Comparison of ENCODE assay signal across 8 cellular contexts in genomic region chr17:7858487-7858832, GRCh38. TPM values are rescaled to one million over a fixed set of nuclear protein-coding genes. Genes with fewer than 3 reads are reported as not detected.
DNase-seq lines count a peak whose midpoint lies in the region; ATAC-seq and TF ChIP-seq lines count a peak whose summit lies in the region.

No MANE protein-coding gene starts in this region.

- H3K4me1 ChIP-seq in left ventricle myocardium inferior (peaks cover 48% of the 10 kb centered on the region), sigmoid colon (peaks cover 0 to 42% (median 39%) of the 10 kb centered on the region in 4 donors)

- 35 to 51% methylated on average over 20 of the region's 20 CpGs for WGBS in sigmoid colon, 2 donors

- H3K9me3 ChIP-seq in left ventricle myocardium inferior (replicated peaks) (no peaks in the 10 kb centered on the region), sigmoid colon (no peaks in the 10 kb centered on the region)

- H3K27ac ChIP-seq in left ventricle myocardium inferior (replicated peaks), result peak overlapping the region; percentile 99
- H3K27ac ChIP-seq in sigmoid colon, result peak overlapping the region; percentile 90 to 94 (median 93)

- H3K36me3 ChIP-seq in left ventricle myocardium inferior (peaks cover 37% of the 10 kb centered on the region), sigmoid colon (peaks cover under 1 to 28% (median 5%) of the 10 kb centered on the region in 4 donors)

- H3K27me3 ChIP-seq in left ventricle myocardium inferior (ENCODE audit: low read depth), result no peaks in the 10 kb centered on the region
- H3K27me3 ChIP-seq in sigmoid colon, result no peaks in the 10 kb centered on the region

- intact Hi-C loops in left ventricle myocardium inferior (cut with micrococcal nuclease), result no loop called here
- intact Hi-C loops in sigmoid colon (cut with DNase I), result loop anchor here (5.0 to 10.0 kb wide), 2 partner anchors 74 to 274 kb away; partner anchors contain the start of genes CNTROB, MPDU1 and TRAPPC1

- ATAC-seq in HG03378 (IDR thresholded peaks at IDR 0.05; ENCODE audit: unreplicated experiment) (no peak), GM21526 (IDR thresholded peaks at IDR 0.05; ENCODE audit: low FRiP score, unreplicated experiment) (no peak)

- TF ChIP-seq POLR2A in sigmoid colon (IDR thresholded peaks at IDR 0.05), result no peak

- TF ChIP-seq EP300 in sigmoid colon (IDR thresholded peaks at IDR 0.05), result no peak

- TF ChIP-seq CTCF in left ventricle myocardium inferior (IDR thresholded peaks at IDR 0.05; ENCODE audit: borderline replicate concordance) (peak; percentile 52), sigmoid colon (IDR thresholded peaks at IDR 0.05) (peak; percentile 19 to 61 (median 40))

- DNase-seq in EL (peak; percentile 65), LoVo (ENCODE audit: low spot score) (peak; percentile 65), left ventricle myocardium inferior (peak; percentile 44), sigmoid colon (peak; percentile 81), SKM-1 (lab: John Stamatoyannopoulos, UW; ENCODE audit: unreplicated experiment) (no peak)
- DNase-seq in activated CD8-positive, alpha-beta memory T cell treated with anti-CD3 and anti-CD28 coated beads, Interleukin-2, amount 50 U/mL, for 48 hours, result peak; percentile 69

- peak overlapping the region; percentile 86 for H3K4me3 ChIP-seq in left ventricle myocardium inferior
- peak overlapping the region; percentile 46 to 76 (median 63) for H3K4me3 ChIP-seq in sigmoid colon

RNA-seq across cellular contexts. Expression of gene CYB5D1, which starts 0.7 kb away (rescaled TPM):
- total RNA-seq in left ventricle myocardium inferior (17.8 TPM), sigmoid colon (10 to 100 TPM in 2 of 4 donors, 1 to 10 TPM in 2; 7.1 to 14.4 (median 10.7) TPM)
- 1 to 10 TPM; 4.2 to 8.6 (median 4.6) TPM for polyA plus RNA-seq in sigmoid colon

RNA-seq across cellular contexts. Expression of gene NAA38, which starts 1.1 kb away (rescaled TPM):
- total RNA-seq in left ventricle myocardium inferior, result 89.8 TPM
- 100 to 1,000 TPM in 3 of 4 donors, 10 to 100 TPM in 1; 92.4 to 206 (median 106) TPM for total RNA-seq in sigmoid colon
- 100 to 1,000 TPM in 2 of 3 donors, 10 to 100 TPM in 1; 99.4 to 148 (median 138) TPM for polyA plus RNA-seq in sigmoid colon

RNA-seq across cellular contexts. Expression of gene TMEM88, which starts 3.6 kb away (rescaled TPM):
- 26.4 TPM for total RNA-seq in left ventricle myocardium inferior
- total RNA-seq in sigmoid colon, result 10 to 100 TPM in 3 of 4 donors, 1 to 10 TPM in 1; 6.8 to 19.9 (median 10.5) TPM
- polyA plus RNA-seq in sigmoid colon, result 10 to 100 TPM in 1 of 3 donors, 1 to 10 TPM in 2; 2.4 to 11.4 (median 9.0) TPM

RNA-seq across cellular contexts. Expression of gene KDM6B, which starts 24.4 kb away (rescaled TPM):
- total RNA-seq in left ventricle myocardium inferior, result 23.3 TPM
- total RNA-seq in sigmoid colon, result 10 to 100 TPM in 1 of 4 donors, 1 to 10 TPM in 3; 6.1 to 11.6 (median 8.5) TPM
- 10 to 100 TPM in 1 of 3 donors, 1 to 10 TPM in 2; 5.5 to 19.4 (median 6.0) TPM for polyA plus RNA-seq in sigmoid colon

RNA-seq across cellular contexts. Expression of gene CHD3, which starts 30.1 kb away (rescaled TPM):
- 15.6 TPM for total RNA-seq in left ventricle myocardium inferior
- 100 to 1,000 TPM in 3 of 4 donors, 10 to 100 TPM in 1; 97.2 to 147 (median 117) TPM for total RNA-seq in sigmoid colon
- 10 to 100 TPM; 33.8 to 88.9 (median 47.4) TPM for polyA plus RNA-seq in sigmoid colon
